In the genomic region with DNA sequence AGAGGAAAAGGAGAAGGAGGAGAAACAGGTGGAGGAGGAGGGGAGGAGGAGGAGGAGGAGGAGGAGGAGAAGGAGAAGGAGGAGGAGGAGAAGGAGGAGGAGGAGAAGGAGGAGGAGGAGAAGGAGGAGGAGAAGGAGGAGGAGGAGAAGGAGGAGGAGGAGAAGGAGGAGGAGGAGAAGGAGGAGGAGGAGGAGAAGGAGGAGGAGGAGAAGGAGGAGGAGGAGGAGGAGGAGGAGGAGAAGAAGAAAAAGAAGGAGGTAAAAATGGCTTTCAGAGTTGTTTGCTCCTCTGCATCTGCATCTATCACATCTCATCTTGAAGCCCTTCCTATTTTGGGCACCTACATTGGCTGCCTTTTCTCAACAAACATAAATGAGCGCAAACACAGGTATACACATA, we compare ENCODE assay signal across 2 cellular contexts. TPM values are rescaled to one million over a fixed set of nuclear protein-coding genes. Genes with fewer than 3 reads are reported as not detected.
"Had no signal": no experiment of that assay in that cellular context is flagged by ENCODE, and none has a peak within 500 bp of the region (broad histone marks: within the 10 kb centered on the region; RNA-seq: fewer than 3 reads in every experiment).

No MANE protein-coding gene starts in this region.

RNA-seq across cellular contexts. Expression of a gene that starts 35.0 kb away (rescaled TPM):
- total RNA-seq: esophagus muscularis mucosa, heart left ventricle had no signal
- polyA plus RNA-seq: heart left ventricle had no signal
